29 cellular contexts compared by ENCODE assay signal in the genomic region with DNA sequence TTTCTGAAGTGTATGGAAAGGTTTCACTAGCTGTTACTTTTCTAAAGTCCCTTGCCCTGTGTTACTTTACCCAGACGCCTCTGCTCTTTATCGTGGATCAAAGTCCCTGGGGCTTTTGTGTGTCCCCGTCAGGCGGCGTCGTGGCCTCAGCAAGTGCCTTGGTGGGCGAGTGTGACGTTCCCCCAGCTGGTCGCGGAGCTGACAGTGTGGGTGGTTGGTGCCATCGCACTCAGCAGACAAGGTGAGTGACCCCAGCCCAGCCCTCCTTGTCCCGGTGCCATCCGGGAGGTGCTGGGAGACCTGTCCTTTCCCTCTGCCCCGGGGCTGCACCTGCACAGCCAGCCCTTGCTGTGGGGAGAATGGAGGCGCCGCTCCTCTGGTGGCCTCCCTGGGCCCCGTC.
"Had no signal": no experiment of that assay in that cellular context is flagged by ENCODE, and none has a peak within 500 bp of the region (broad histone marks: within the 10 kb centered on the region; RNA-seq: fewer than 3 reads in every experiment).

No MANE protein-coding gene starts in this region.

- H3K36me3 ChIP-seq: ovary had no signal

- H3K27me3 ChIP-seq: esophagus squamous epithelium, heart right ventricle, ovary, suprapubic skin, transverse colon, upper lobe of right lung, vagina had no signal

- H3K9me3 Mint-ChIP-seq: naive thymus-derived CD8-positive, alpha-beta T cell; nephron progenitor cell; stimulated activated naive CD8-positive, alpha-beta T cell treated with anti-CD3 and anti-CD28 coated beads, Interleukin-15, amount 100 ng/mL, for 72 hours had no signal

- FAIRE-seq: endothelial cell of umbilical vein, islet of Langerhans had no signal

- H3K9me3 ChIP-seq: esophagus squamous epithelium, heart right ventricle, left ventricle myocardium inferior, lower lobe of right lung, ovary, suprapubic skin, transverse colon, upper lobe of right lung, vagina had no signal

- H3K4me3 Mint-ChIP-seq: naive thymus-derived CD8-positive, alpha-beta T cell; nephron progenitor cell; stimulated activated naive CD8-positive, alpha-beta T cell treated with anti-CD3 and anti-CD28 coated beads, Interleukin-15, amount 100 ng/mL, for 72 hours had no signal

- DNase-seq: dermis blood vessel endothelial cell; effector memory CD4-positive, alpha-beta T cell; esophagus squamous epithelium; foreskin melanocyte; glutamatergic neuron; heart right ventricle; hippocampal formation; left cardiac atrium; left ventricle myocardium inferior; naive thymus-derived CD8-positive, alpha-beta T cell; nephron progenitor cell; nucleus accumbens; ovary; retina; stimulated activated CD4-positive, alpha-beta T cell treated with anti-CD3 and anti-CD28 coated beads, Interleukin-12 subunit alpha, Interleukin-12 subunit beta, amount 100 ng/mL, for 4 hours; stimulated activated CD4-positive, alpha-beta T cell treated with anti-CD3 and anti-CD28 coated beads, Interleukin-1b, Interleukin-23, amount 100 ng/mL, for 48 hours; stimulated activated CD4-positive, alpha-beta T cell treated with anti-CD3 and anti-CD28 coated beads, Interleukin-4, amount 100 ng/mL, for 1 hour; stimulated activated CD8-positive, alpha-beta memory T cell treated with anti-CD3 and anti-CD28 coated beads, Interleukin-4, amount 100 ng/mL, for 48 hours; stimulated activated naive CD4-positive, alpha-beta T cell; stimulated activated naive CD8-positive, alpha-beta T cell treated with anti-CD3 and anti-CD28 coated beads, Interleukin-15, amount 100 ng/mL, for 72 hours; transverse colon; upper lobe of right lung had no signal

- H3K27ac ChIP-seq: coronary artery, esophagus squamous epithelium, heart right ventricle, left ventricle myocardium inferior, lower lobe of right lung, ovary, suprapubic skin, transverse colon, upper lobe of right lung, vagina had no signal

- H3K27me3 Mint-ChIP-seq: naive thymus-derived CD8-positive, alpha-beta T cell; stimulated activated naive CD8-positive, alpha-beta T cell treated with anti-CD3 and anti-CD28 coated beads, Interleukin-15, amount 100 ng/mL, for 72 hours had no signal

- H3K4me1 ChIP-seq: lower lobe of right lung, upper lobe of right lung, vagina had no signal

- H3K4me3 ChIP-seq: coronary artery, esophagus squamous epithelium, heart right ventricle, left ventricle myocardium inferior, lower lobe of right lung, ovary, smooth muscle cell, suprapubic skin, transverse colon, upper lobe of right lung, vagina had no signal

- H3K27ac Mint-ChIP-seq: stimulated activated naive CD8-positive, alpha-beta T cell treated with anti-CD3 and anti-CD28 coated beads, Interleukin-15, amount 100 ng/mL, for 72 hours had no signal
